Comparison of ENCODE assay signal across 8 cellular contexts in genomic region chrX:136250191-136251041, GRCh38. TPM values are rescaled to one million over a fixed set of nuclear protein-coding genes. Genes with fewer than 3 reads are reported as not detected.
A peak's percentile ranks its signal among the peaks of the same experiment; 100 is the strongest.
DNase-seq lines count a peak whose midpoint lies in the region; ATAC-seq and TF ChIP-seq lines count a peak whose summit lies in the region.

No MANE protein-coding gene starts in this region.

- H3K9ac ChIP-seq in BLaER1 treated with 17β-estradiol and CSF1 and Interleukin-3, amounts not matched to agents 10 nM and 100 nM, result peak overlapping the region; percentile 80 to 91 (median 86)

- H3K9me3 ChIP-seq in BLaER1 treated with 17β-estradiol and CSF1 and Interleukin-3, amounts not matched to agents 10 nM and 100 nM (replicated peaks in 1 of 11), result no peaks in the 10 kb centered on the region; a peak in 1 of 22 replicates
- no peaks in the 10 kb centered on the region for H3K9me3 ChIP-seq in thymus (ENCODE audit: control insufficient read depth)

- H3K4me1 Mint-ChIP-seq in activated CD4-positive, alpha-beta memory T cell treated with anti-CD3 and anti-CD28 coated beads for 36 hours (ENCODE audit: low read depth), result peaks cover 11% of the 10 kb centered on the region
- peaks cover 5% of the 10 kb centered on the region in 2 donors for H3K4me1 Mint-ChIP-seq in natural killer cell

- H3K27me3 Mint-ChIP-seq in activated CD4-positive, alpha-beta memory T cell treated with anti-CD3 and anti-CD28 coated beads for 36 hours, result no peaks in the 10 kb centered on the region
- H3K27me3 Mint-ChIP-seq in natural killer cell (ENCODE audit: low read depth in 2 of 2), result no peaks in the 10 kb centered on the region

- peak overlapping the region; percentile 48 to 76 (median 68) for H3K4me2 ChIP-seq in BLaER1 treated with 17β-estradiol and CSF1 and Interleukin-3, amounts not matched to agents 10 nM and 100 nM

- peak overlapping the region; percentile 20 to 91 (median 87); a peak in 21 of 22 replicates for H3K27ac ChIP-seq in BLaER1 treated with 17β-estradiol and CSF1 and Interleukin-3, amounts not matched to agents 10 nM and 100 nM
- H3K27ac ChIP-seq in thymus (ENCODE audit: low read depth), result no peak overlapping the region

- POLR2A ChIA-PET in activated CD4-positive, alpha-beta memory T cell treated with anti-CD3 and anti-CD28 coated beads for 36 hours (lab: Charles Lee), result interaction anchor here (0.6 to 1.1 kb wide), 2 partner anchors 9 to 338 kb away, joined by 3 read pairs; no protein-coding TSS in a partner anchor

- no peaks in the 10 kb centered on the region for H3K36me3 Mint-ChIP-seq in activated CD4-positive, alpha-beta memory T cell treated with anti-CD3 and anti-CD28 coated beads for 36 hours
- H3K36me3 Mint-ChIP-seq in natural killer cell, result no peaks in the 10 kb centered on the region

- H3K4me1 ChIP-seq in BLaER1 treated with 17β-estradiol and CSF1 and Interleukin-3, amounts not matched to agents 10 nM and 100 nM, result peaks cover 0 to 19% (median 11%) of the 10 kb centered on the region in 10 experiments; a peak in 15 of 20 replicates
- no peaks in the 10 kb centered on the region for H3K4me1 ChIP-seq in thymus (ENCODE audit: control insufficient read depth, insufficient read depth, low read length)

- no peaks in the 10 kb centered on the region for H3K9me3 Mint-ChIP-seq in activated CD4-positive, alpha-beta memory T cell treated with anti-CD3 and anti-CD28 coated beads for 36 hours
- H3K9me3 Mint-ChIP-seq in natural killer cell, result no peaks in the 10 kb centered on the region

- H4K20me1 ChIP-seq in BLaER1 treated with 17β-estradiol and CSF1 and Interleukin-3, amounts not matched to agents 10 nM and 100 nM, result peaks cover 0 to 20% (median 7%) of the 10 kb centered on the region in 11 experiments; a peak in 6 of 22 replicates

- TF ChIP-seq CTCF in natural killer cell (IDR thresholded peaks at IDR 0.05), result no peak

- peak; percentile 32 for TF ChIP-seq POLR2A in erythroblast (IDR thresholded peaks at IDR 0.05; ENCODE audit: low read length)

- intact Hi-C loops in activated CD4-positive, alpha-beta memory T cell treated with anti-CD3 and anti-CD28 coated beads for 36 hours (cut with micrococcal nuclease), result loop anchor here (1.0 to 10.0 kb wide), 3 partner anchors 22 to 424 kb away; partner anchors contain the start of gene HTATSF1
- intact Hi-C loops in natural killer cell (cut with micrococcal nuclease), result no loop called here

- ATAC-seq in GM19463 (IDR thresholded peaks at IDR 0.05; ENCODE audit: unreplicated experiment), result peak; percentile 29
- ATAC-seq in HG03520 (IDR thresholded peaks at IDR 0.05; ENCODE audit: unreplicated experiment), result peak; percentile 22
- peak; percentile 27 to 43 (median 32) for ATAC-seq in natural killer cell

- CTCF ChIA-PET in activated CD4-positive, alpha-beta memory T cell treated with anti-CD3 and anti-CD28 coated beads for 36 hours (lab: Charles Lee), result interaction anchor here (1.7 kb wide), 1 partner anchor 222 kb away, joined by 4 read pairs; no protein-coding TSS in a partner anchor

- H3K27me3 ChIP-seq in BLaER1 treated with 17β-estradiol and CSF1 and Interleukin-3, amounts not matched to agents 10 nM and 100 nM, result peaks cover 75 to 87% (median 82%) of the 10 kb centered on the region in 11 experiments
- no peaks in the 10 kb centered on the region for H3K27me3 ChIP-seq in thymus (ENCODE audit: control insufficient read depth, insufficient read depth)

- H3K4me3 Mint-ChIP-seq in activated CD4-positive, alpha-beta memory T cell treated with anti-CD3 and anti-CD28 coated beads for 36 hours, result peak overlapping the region; percentile 75
- H3K4me3 Mint-ChIP-seq in natural killer cell, result peak overlapping the region; percentile 87

- DNase-seq in activated CD4-positive, alpha-beta memory T cell treated with anti-CD3 and anti-CD28 coated beads for 36 hours, result peak; percentile 66
- peak; percentile 28 to 35 for DNase-seq in erythroblast (lab: John Stamatoyannopoulos, UW)
- no peak for DNase-seq in natural killer cell
- no peak for DNase-seq in KG1 (lab: John Stamatoyannopoulos, UW)

- H3K27ac Mint-ChIP-seq in activated CD4-positive, alpha-beta memory T cell treated with anti-CD3 and anti-CD28 coated beads for 36 hours, result peak overlapping the region; percentile 38
- no peak overlapping the region for H3K27ac Mint-ChIP-seq in natural killer cell

- H3K4me3 ChIP-seq in BLaER1 treated with 17β-estradiol and CSF1 and Interleukin-3, amounts not matched to agents 10 nM and 100 nM, result peak overlapping the region; percentile 75 to 84 (median 78)
- peak overlapping the region; percentile 70 for H3K4me3 ChIP-seq in thymus (ENCODE audit: low read length)

- WGBS in thymus, result 8% methylated on average over 53 of the region's 53 CpGs

- peaks cover 0 to 5% (median 0%) of the 10 kb centered on the region in 11 experiments; a peak in 3 of 22 replicates for H3K36me3 ChIP-seq in BLaER1 treated with 17β-estradiol and CSF1 and Interleukin-3, amounts not matched to agents 10 nM and 100 nM
- H3K36me3 ChIP-seq in thymus (ENCODE audit: control insufficient read depth, insufficient read depth), result no peaks in the 10 kb centered on the region

RNA-seq across cellular contexts. Expression of gene MAP7D3, which starts 0.8 kb away (rescaled TPM):
- 10 to 100 TPM; 18.2 to 20.5 TPM for total RNA-seq in activated CD4-positive, alpha-beta memory T cell treated with anti-CD3 and anti-CD28 coated beads for 36 hours
- total RNA-seq in natural killer cell, result 1 to 10 TPM; 5.6 to 6.1 (median 5.7) TPM
- polyA plus RNA-seq in thymus, result 9.4 TPM

RNA-seq across cellular contexts. Expression of gene ADGRG4, which starts 50.3 kb away (rescaled TPM):
- not detected for total RNA-seq in activated CD4-positive, alpha-beta memory T cell treated with anti-CD3 and anti-CD28 coated beads for 36 hours
- total RNA-seq in natural killer cell, result not detected
- 0.02 TPM for polyA plus RNA-seq in thymus

Comparison
In these comparisons a context has a peak if more than half of its experiments do, and no peak if none do; other contexts are left out.
1. DNase-seq: peak in activated CD4-positive, alpha-beta memory T cell treated with anti-CD3 and anti-CD28 coated beads for 36 hours (single experiment) and erythroblast (2 of 2); none in natural killer cell (single experiment) and KG1 (single experiment).
2. Peak in every context shown above with its lines, with median percentiles within 50 percentile points of each other: ATAC-seq.